In genomic region chr1:155466996-155467395, GRCh38 we compare ENCODE assay signal across 10 cellular contexts.
DNase-seq lines count a peak whose midpoint lies in the region; ATAC-seq and TF ChIP-seq lines count a peak whose summit lies in the region.
"Had no signal": no experiment of that assay in that cellular context is flagged by ENCODE, and none has a peak within 500 bp of the region (broad histone marks: within the 10 kb centered on the region; RNA-seq: fewer than 3 reads in every experiment).

No MANE protein-coding gene starts in this region.

- no peak overlapping the region for H4K91ac ChIP-seq in neuronal stem cell (ENCODE audit: low read depth, low read length, poor library complexity)

- peak overlapping the region; percentile 36 for H3K27ac Mint-ChIP-seq in activated CD4-positive, alpha-beta memory T cell treated with anti-CD3 and anti-CD28 coated beads for 36 hours
- no peak overlapping the region for H3K27ac Mint-ChIP-seq in activated CD4-positive, alpha-beta memory T cell treated with anti-CD3 and anti-CD28 coated beads, Interleukin-2, amount 10 ng/mL, durations not matched to agents 7 days and 5 days

- H3F3A ChIP-seq in smooth muscle cell (ENCODE audit: low read depth), result peaks cover 34% of the 10 kb centered on the region

- H3K14ac ChIP-seq in neuronal stem cell (ENCODE audit: low read length), result no peak overlapping the region

- no peak overlapping the region for H3K23ac ChIP-seq in neuronal stem cell (ENCODE audit: low read depth, low read length, poor library complexity)

- no peak overlapping the region for H2AFZ ChIP-seq in smooth muscle cell (ENCODE audit: low read depth)
- no peak overlapping the region for H2AFZ ChIP-seq in neuronal stem cell (ENCODE audit: low read length)

- H2AK5ac ChIP-seq in neuronal stem cell (ENCODE audit: low read depth, low read length), result no peak overlapping the region

- H3K18ac ChIP-seq in neuronal stem cell (ENCODE audit: low read length), result no peak overlapping the region

- H3K9me3 ChIP-seq in smooth muscle cell (replicated peaks; ENCODE audit: low read depth) (no peaks in the 10 kb centered on the region), neuronal stem cell (replicated peaks in 1 of 2; ENCODE audit: control insufficient read depth in 2 of 2, insufficient read depth in 1 of 2, low read depth in 1 of 2, low read length in 2 of 2) (peaks cover 2 to 16% of the 10 kb centered on the region in 2 donors)
- H3K9me3 ChIP-seq: pancreas had no signal

- H4K20me1 ChIP-seq in smooth muscle cell (ENCODE audit: low read depth), result peaks cover 9% of the 10 kb centered on the region

- peaks cover 1% of the 10 kb centered on the region for H3K79me1 ChIP-seq in neuronal stem cell (ENCODE audit: low read depth, low read length)

- H4K8ac ChIP-seq in neuronal stem cell (ENCODE audit: low read depth, low read length), result no peak overlapping the region

- H3K4me1 Mint-ChIP-seq in activated CD4-positive, alpha-beta memory T cell treated with anti-CD3 and anti-CD28 coated beads for 36 hours (ENCODE audit: low read depth), result peaks cover 49% of the 10 kb centered on the region
- peaks cover 16% of the 10 kb centered on the region for H3K4me1 Mint-ChIP-seq in activated CD4-positive, alpha-beta memory T cell treated with anti-CD3 and anti-CD28 coated beads, Interleukin-2, amount 10 ng/mL, durations not matched to agents 7 days and 5 days

- peaks cover 23% of the 10 kb centered on the region for H3K36me3 Mint-ChIP-seq in activated CD4-positive, alpha-beta memory T cell treated with anti-CD3 and anti-CD28 coated beads for 36 hours
- H3K36me3 Mint-ChIP-seq in activated CD4-positive, alpha-beta memory T cell treated with anti-CD3 and anti-CD28 coated beads, Interleukin-2, amount 10 ng/mL, durations not matched to agents 7 days and 5 days (ENCODE audit: low read depth), result peaks cover 39% of the 10 kb centered on the region

- no peaks in the 10 kb centered on the region for H3K27me3 Mint-ChIP-seq in activated CD4-positive, alpha-beta memory T cell treated with anti-CD3 and anti-CD28 coated beads for 36 hours
- no peaks in the 10 kb centered on the region for H3K27me3 Mint-ChIP-seq in activated CD4-positive, alpha-beta memory T cell treated with anti-CD3 and anti-CD28 coated beads, Interleukin-2, amount 10 ng/mL, durations not matched to agents 7 days and 5 days

- peaks cover 28% of the 10 kb centered on the region for H3K4me1 ChIP-seq in smooth muscle cell (ENCODE audit: low read depth)
- H3K4me1 ChIP-seq in neuronal stem cell (ENCODE audit: control insufficient read depth in 2 of 2, insufficient read depth in 1 of 2, low read depth in 1 of 2, low read length in 2 of 2), result no peaks in the 10 kb centered on the region

- H2BK120ac ChIP-seq in neuronal stem cell (ENCODE audit: low read depth, low read length), result no peak overlapping the region

- intact Hi-C loops in activated CD4-positive, alpha-beta memory T cell treated with anti-CD3 and anti-CD28 coated beads for 36 hours (cut with micrococcal nuclease), result loop anchor here (5.0 kb wide), 1 partner anchor 55 kb away; no protein-coding TSS in a partner anchor

- H3K27me3 ChIP-seq in smooth muscle cell (ENCODE audit: low read depth) (no peaks in the 10 kb centered on the region), neuronal stem cell (ENCODE audit: control insufficient read depth in 3 of 3, insufficient read depth in 3 of 3, low read depth in 1 of 3, low read length in 3 of 3) (no peaks in the 10 kb centered on the region)
- H3K27me3 ChIP-seq: pancreas had no signal

- CTCF ChIA-PET in activated CD4-positive, alpha-beta memory T cell treated with anti-CD3 and anti-CD28 coated beads for 36 hours (lab: Charles Lee), result interaction anchor here (0.7 kb wide), 1 partner anchor 46 kb away, joined by 3 read pairs; no protein-coding TSS in a partner anchor
- CTCF ChIA-PET in activated CD4-positive, alpha-beta memory T cell treated with anti-CD3 and anti-CD28 coated beads, Interleukin-2, amount 10 ng/mL, durations not matched to agents 7 days and 5 days (lab: Charles Lee), result no interaction called here

- POLR2A ChIA-PET in activated CD4-positive, alpha-beta memory T cell treated with anti-CD3 and anti-CD28 coated beads for 36 hours (lab: Charles Lee), result no interaction called here
- POLR2A ChIA-PET in activated CD4-positive, alpha-beta memory T cell treated with anti-CD3 and anti-CD28 coated beads, Interleukin-2, amount 10 ng/mL, durations not matched to agents 7 days and 5 days (lab: Charles Lee), result no interaction called here

- H2BK15ac ChIP-seq in neuronal stem cell (ENCODE audit: low read length), result no peak overlapping the region

- no peak overlapping the region for H3K4ac ChIP-seq in neuronal stem cell (ENCODE audit: low read length)

- peak overlapping the region; percentile 75 for H3K4me2 ChIP-seq in smooth muscle cell
- H3K4me2 ChIP-seq in neuronal stem cell (ENCODE audit: insufficient read depth, low read length, poor library complexity, severe bottlenecking), result no peak overlapping the region

- no peak for TF ChIP-seq CTCF in smooth muscle cell (IDR thresholded peaks at IDR 0.05; ENCODE audit: borderline replicate concordance, insufficient read depth, poor library complexity, severe bottlenecking)

- ATAC-seq in HG03565 (IDR thresholded peaks at IDR 0.05; ENCODE audit: unreplicated experiment) (no peak), HG03159 (IDR thresholded peaks at IDR 0.05; ENCODE audit: unreplicated experiment) (no peak)

- H3K9ac ChIP-seq in smooth muscle cell (ENCODE audit: low read depth) (peak overlapping the region; percentile 94), neuronal stem cell (ENCODE audit: low read depth, low read length, poor library complexity) (no peak overlapping the region)

- H3K27ac ChIP-seq in smooth muscle cell (ENCODE audit: low read depth) (peak overlapping the region; percentile 99), neuronal stem cell (replicated peaks; ENCODE audit: low read length) (no peak overlapping the region)

- H3K36me3 ChIP-seq in smooth muscle cell (ENCODE audit: low read depth) (no peaks in the 10 kb centered on the region), neuronal stem cell (replicated peaks in 1 of 2; ENCODE audit: control insufficient read depth in 2 of 2, insufficient read depth in 2 of 2, low read length in 2 of 2) (peaks cover 3 to 27% of the 10 kb centered on the region in 2 donors)
- H3K36me3 ChIP-seq: pancreas had no signal

- H3K4me3 ChIP-seq in smooth muscle cell, result no peak overlapping the region
- H3K4me3 ChIP-seq in neuronal stem cell (ENCODE audit: low read length in 2 of 2), result no peak overlapping the region
- H3K4me3 ChIP-seq: pancreas had no signal

- no peak overlapping the region for H3K4me3 Mint-ChIP-seq in activated CD4-positive, alpha-beta memory T cell treated with anti-CD3 and anti-CD28 coated beads for 36 hours
- no peak overlapping the region for H3K4me3 Mint-ChIP-seq in activated CD4-positive, alpha-beta memory T cell treated with anti-CD3 and anti-CD28 coated beads, Interleukin-2, amount 10 ng/mL, durations not matched to agents 7 days and 5 days

- no peak for DNase-seq in activated CD4-positive, alpha-beta memory T cell treated with anti-CD3 and anti-CD28 coated beads for 36 hours
- DNase-seq in activated CD4-positive, alpha-beta memory T cell treated with anti-CD3 and anti-CD28 coated beads, Interleukin-2, amount 10 ng/mL, durations not matched to agents 7 days and 5 days, result no peak
- DNase-seq in SW480 (ENCODE audit: low spot score), result peak; percentile 22
- DNase-seq in fibroblast of the conjunctiva (ENCODE audit: low read depth), result peak; percentile 32
- DNase-seq in smooth muscle cell (lab: John Stamatoyannopoulos, UW; ENCODE audit: unreplicated experiment), result no peak
- no peak for DNase-seq in neuronal stem cell (ENCODE audit: low spot score)
- DNase-seq: OCI-M1, pancreas had no signal

- H2BK12ac ChIP-seq in neuronal stem cell (ENCODE audit: low read length), result no peak overlapping the region

- no peak overlapping the region for H2BK5ac ChIP-seq in neuronal stem cell (ENCODE audit: low read length)

- peaks cover 11% of the 10 kb centered on the region for H3K9me3 Mint-ChIP-seq in activated CD4-positive, alpha-beta memory T cell treated with anti-CD3 and anti-CD28 coated beads for 36 hours
- peaks cover 10% of the 10 kb centered on the region for H3K9me3 Mint-ChIP-seq in activated CD4-positive, alpha-beta memory T cell treated with anti-CD3 and anti-CD28 coated beads, Interleukin-2, amount 10 ng/mL, durations not matched to agents 7 days and 5 days

- H3K79me2 ChIP-seq in smooth muscle cell (ENCODE audit: low read depth), result peaks cover 56% of the 10 kb centered on the region

Comparison
In these comparisons a context has a peak if more than half of its experiments do, and no peak if none do; other contexts are left out.
1. DNase-seq: peak in SW480 (single experiment) and fibroblast of the conjunctiva (single experiment); none in activated CD4-positive, alpha-beta memory T cell treated with anti-CD3 and anti-CD28 coated beads for 36 hours (single experiment), activated CD4-positive, alpha-beta memory T cell treated with anti-CD3 and anti-CD28 coated beads, Interleukin-2, amount 10 ng/mL, durations not matched to agents 7 days and 5 days (single experiment), smooth muscle cell (single experiment) and neuronal stem cell (single experiment).